ENCODE assay signal across 16 cellular contexts in the genomic region with DNA sequence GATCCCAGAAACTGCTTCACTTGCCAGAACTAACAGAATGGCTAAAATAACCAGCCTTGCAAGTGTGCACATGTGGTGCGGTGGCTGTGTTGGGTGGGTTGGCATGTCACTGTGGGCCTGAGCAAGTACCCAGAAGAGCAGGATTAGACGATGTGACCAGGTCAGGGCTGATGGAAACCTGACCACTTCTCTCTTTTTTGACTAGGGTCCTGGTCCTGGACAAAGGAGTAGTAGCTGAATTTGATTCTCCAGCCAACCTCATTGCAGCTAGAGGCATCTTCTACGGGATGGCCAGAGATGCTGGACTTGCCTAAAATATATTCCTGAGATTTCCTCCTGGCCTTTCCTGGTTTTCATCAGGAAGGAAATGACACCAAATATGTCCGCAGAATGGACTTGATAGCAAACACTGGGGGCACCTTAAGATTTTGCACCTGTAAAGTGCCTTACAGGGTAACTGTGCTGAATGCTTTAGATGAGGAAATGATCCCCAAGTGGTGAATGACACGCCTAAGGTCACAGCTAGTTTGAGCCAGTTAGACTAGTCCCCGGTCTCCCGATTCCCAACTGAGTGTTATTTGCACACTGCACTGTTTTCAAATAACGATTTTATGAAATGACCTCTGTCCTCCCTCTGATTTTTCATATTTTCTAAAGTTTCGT. TPM values are rescaled to one million over a fixed set of nuclear protein-coding genes. Genes with fewer than 3 reads are reported as not detected.
DNase-seq lines count a peak whose midpoint lies in the region; ATAC-seq and TF ChIP-seq lines count a peak whose summit lies in the region.
"Had no signal": no experiment of that assay in that cellular context is flagged by ENCODE, and none has a peak within 500 bp of the region (broad histone marks: within the 10 kb centered on the region; RNA-seq: fewer than 3 reads in every experiment).

No MANE protein-coding gene starts in this region.

- H3K36me3 Mint-ChIP-seq in activated naive CD4-positive, alpha-beta T cell treated with anti-CD3 and anti-CD28 coated beads, Interleukin-2, amount 50 U/mL, for 24 hours, result peaks cover 5% of the 10 kb centered on the region
- peaks cover 12% of the 10 kb centered on the region for H3K36me3 Mint-ChIP-seq in mesothelial cell of epicardium

- H3K27ac Mint-ChIP-seq in activated naive CD4-positive, alpha-beta T cell treated with anti-CD3 and anti-CD28 coated beads, Interleukin-2, amount 50 U/mL, for 24 hours, result peak overlapping the region; percentile 62
- H3K27ac Mint-ChIP-seq in mesothelial cell of epicardium, result peak overlapping the region; percentile 50
- H3K27ac Mint-ChIP-seq: activated B cell treated with CpG ODN at 0.5 μM for 24 hours; activated naive CD4-positive, alpha-beta T cell treated with anti-CD3 and anti-CD28 coated beads, Interleukin-2, amount 10 ng/mL, durations not matched to agents 7 days and 5 days had no signal

- H3K27ac ChIP-seq in caudate nucleus (ENCODE audit: low read depth, low read length), result peak overlapping the region; percentile 8
- peak overlapping the region; percentile 85 to 89 (median 88) for H3K27ac ChIP-seq in transverse colon

- no peak overlapping the region for H3K4me3 Mint-ChIP-seq in activated naive CD4-positive, alpha-beta T cell treated with anti-CD3 and anti-CD28 coated beads, Interleukin-2, amount 50 U/mL, for 24 hours
- H3K4me3 Mint-ChIP-seq in mesothelial cell of epicardium, result no peak overlapping the region
- H3K4me3 Mint-ChIP-seq: activated B cell treated with CpG ODN at 0.5 μM for 24 hours; activated naive CD4-positive, alpha-beta T cell treated with anti-CD3 and anti-CD28 coated beads, Interleukin-2, amount 10 ng/mL, durations not matched to agents 7 days and 5 days; CD8-positive, alpha-beta T cell; naive B cell had no signal

- peaks cover 4% of the 10 kb centered on the region for H3K4me1 Mint-ChIP-seq in activated naive CD4-positive, alpha-beta T cell treated with anti-CD3 and anti-CD28 coated beads, Interleukin-2, amount 50 U/mL, for 24 hours
- H3K4me1 Mint-ChIP-seq in mesothelial cell of epicardium, result peaks cover 42% of the 10 kb centered on the region
- H3K4me1 Mint-ChIP-seq: activated B cell treated with CpG ODN at 0.5 μM for 24 hours, naive B cell had no signal

- in situ Hi-C loops in transverse colon (cut with MboI; ENCODE audit: low pct_ligation_motif_present in 1 of 4, low pct_unique_long_range_greater_than_20kb in 1 of 4, low sequenced_read_pairs in 3 of 4), result loop anchor here (10.0 kb wide), 2 partner anchors 56 to 146 kb away; partner anchors contain the start of genes SPATA20 (in 4 of the 4) and ABCC3 (in 1 of the 4)

- 34 to 55% methylated on average over 5 to 9 of the region's 9 CpGs for WGBS in transverse colon (ENCODE audit: low coverage in 1 of 2), 2 donors

- ATAC-seq in left cardiac atrium, result no peak
- ATAC-seq: CD8-positive, alpha-beta T cell had no signal

- peaks cover 66 to 97% (median 73%) of the 10 kb centered on the region in 4 donors for H3K4me1 ChIP-seq in transverse colon

- H3K4me3 ChIP-seq in transverse colon, result no peak overlapping the region

- intact Hi-C loops in transverse colon (cut with DNase I; ENCODE audit: low total_unique reads) (no loop called here), left cardiac atrium (cut with DNase I) (no loop called here)

- TF ChIP-seq EP300 in transverse colon (IDR thresholded peaks at IDR 0.05; ENCODE audit: low read depth), result no peak

- no peak for DNase-seq in activated naive CD4-positive, alpha-beta T cell (lab: John Stamatoyannopoulos, UW)
- DNase-seq in caudate nucleus (lab: John Stamatoyannopoulos, UW) (no peak), mesothelial cell of epicardium (ENCODE audit: low spot score in 2 of 2, unreplicated experiment in 2 of 2) (no peak), transverse colon (no peak), left cardiac atrium (no peak), NCI-H1092 treated with DMSO at 0.1 percent for 48 hours (lab: John Stamatoyannopoulos, UW) (no peak), iPS-NIHi11 (ENCODE audit: low spot score) (no peak)
- DNase-seq: activated B cell treated with CpG ODN at 0.5 μM for 24 hours; activated naive CD4-positive, alpha-beta T cell treated with anti-CD3 and anti-CD28 coated beads, Interleukin-2, amount 10 ng/mL, durations not matched to agents 7 days and 5 days; CD8-positive, alpha-beta T cell; GDM1; naive B cell; NCI-H1105 treated with DMSO at 0.1 percent for 48 hours; NCI-H345; stimulated activated CD4-positive, alpha-beta T cell treated with anti-CD3 and anti-CD28 coated beads, Interleukin-4, amount 100 ng/mL, for 24 hours had no signal

- H3K9me3 ChIP-seq in transverse colon, result no peaks in the 10 kb centered on the region

- H3K36me3 ChIP-seq in transverse colon, result peaks cover 0 to 7% (median 3%) of the 10 kb centered on the region in 4 donors

- no peak for TF ChIP-seq CTCF in mesothelial cell of epicardium (IDR thresholded peaks at IDR 0.05; ENCODE audit: unreplicated experiment)
- TF ChIP-seq CTCF in transverse colon (IDR thresholded peaks at IDR 0.05), result no peak

- H3K27me3 Mint-ChIP-seq in activated naive CD4-positive, alpha-beta T cell treated with anti-CD3 and anti-CD28 coated beads, Interleukin-2, amount 50 U/mL, for 24 hours, result no peaks in the 10 kb centered on the region
- no peaks in the 10 kb centered on the region for H3K27me3 Mint-ChIP-seq in mesothelial cell of epicardium (ENCODE audit: low read depth)
- H3K27me3 Mint-ChIP-seq: activated B cell treated with CpG ODN at 0.5 μM for 24 hours had no signal

- no peak for TF ChIP-seq POLR2A in transverse colon (IDR thresholded peaks at IDR 0.05)

- no peaks in the 10 kb centered on the region for H3K27me3 ChIP-seq in transverse colon

- no peaks in the 10 kb centered on the region for H3K9me3 Mint-ChIP-seq in activated naive CD4-positive, alpha-beta T cell treated with anti-CD3 and anti-CD28 coated beads, Interleukin-2, amount 50 U/mL, for 24 hours
- no peaks in the 10 kb centered on the region for H3K9me3 Mint-ChIP-seq in mesothelial cell of epicardium
- H3K9me3 Mint-ChIP-seq: activated B cell treated with CpG ODN at 0.5 μM for 24 hours; activated naive CD4-positive, alpha-beta T cell treated with anti-CD3 and anti-CD28 coated beads, Interleukin-2, amount 10 ng/mL, durations not matched to agents 7 days and 5 days; CD8-positive, alpha-beta T cell; naive B cell had no signal

RNA-seq across cellular contexts. Expression of gene ANKRD40, which starts 16.7 kb away (rescaled TPM):
- total RNA-seq in mesothelial cell of epicardium, result 35.9 to 38.8 TPM (median 37.6 TPM) in 3 replicates
- total RNA-seq in transverse colon, result 10 to 100 TPM; 18.7 to 30.8 (median 24.2) TPM
- 10 to 100 TPM; 43.8 to 45.4 TPM for total RNA-seq in left cardiac atrium

RNA-seq across cellular contexts. Expression of gene LUC7L3, which starts 28.4 kb away (rescaled TPM):
- 240 to 261 TPM (median 252 TPM) in 3 replicates for total RNA-seq in mesothelial cell of epicardium
- 100 to 1,000 TPM in 3 of 4 donors, 10 to 100 TPM in 1; 62.8 to 984 (median 159) TPM for total RNA-seq in transverse colon
- total RNA-seq in left cardiac atrium, result 10 to 100 TPM; 49.4 to 66.9 TPM

RNA-seq across cellular contexts. Expression of gene ABCC3, which starts 56.3 kb away (rescaled TPM):
- total RNA-seq in mesothelial cell of epicardium (0.44 to 1.2 TPM (median 0.93 TPM) in 3 replicates), transverse colon (100 to 1,000 TPM; 297 to 655 (median 533) TPM), left cardiac atrium (1 to 10 TPM; 1.4 to 5.2 TPM)
- total RNA-seq: CD8-positive, alpha-beta T cell had no signal

Comparison
In these comparisons a context has a peak if more than half of its experiments do, and no peak if none do; other contexts are left out.
1. RNA of gene ABCC3, which starts 56.3 kb away (total RNA-seq): 297 to 655 TPM in transverse colon; 1.4 to 5.2 TPM in left cardiac atrium and 0.44 to 1.2 TPM in mesothelial cell of epicardium; every median in the first group is over 10 times any median in the second.